11 cellular contexts compared by ENCODE assay signal in genomic region chr11:10326080-10326964, GRCh38. TPM values are rescaled to one million over a fixed set of nuclear protein-coding genes. Genes with fewer than 3 reads are reported as not detected.
DNase-seq lines count a peak whose midpoint lies in the region; ATAC-seq, FAIRE-seq and TF ChIP-seq lines count a peak whose summit lies in the region.
"Had no signal": no experiment of that assay in that cellular context is flagged by ENCODE, and none has a peak within 500 bp of the region (broad histone marks: within the 10 kb centered on the region; RNA-seq: fewer than 3 reads in every experiment).

No MANE protein-coding gene starts in this region.

- FAIRE-seq in pancreas (lab: Jason Lieb, UNC) (no peak), H54 (lab: Jason Lieb, UNC) (no peak)
- FAIRE-seq: RCC 7860 had no signal

- H2AFZ ChIP-seq in PC-3 (ENCODE audit: low read length) = no peak overlapping the region

- H3K9ac ChIP-seq in PC-3 (ENCODE audit: low read length) = no peak overlapping the region

- H3K4me3 ChIP-seq in AG10803 (ENCODE audit: low read length) (no peak overlapping the region), PC-3 (ENCODE audit: low read length) (no peak overlapping the region), pancreas (no peak overlapping the region)

- H3K27me3 Mint-ChIP-seq in T-helper 17 cell = peaks cover 36% of the 10 kb centered on the region
- H3K27me3 Mint-ChIP-seq: activated naive CD8-positive, alpha-beta T cell had no signal

- peaks cover 67% of the 10 kb centered on the region for H3K4me1 ChIP-seq in PC-3 (ENCODE audit: insufficient read depth, low read length)
- H3K4me1 ChIP-seq in pancreas = peaks cover 25 to 48% (median 40%) of the 10 kb centered on the region in 3 donors

- H3K36me3 Mint-ChIP-seq in T-helper 17 cell (ENCODE audit: low read depth) = no peaks in the 10 kb centered on the region
- H3K36me3 Mint-ChIP-seq: activated naive CD8-positive, alpha-beta T cell had no signal

- H3K27ac ChIP-seq in PC-3 (ENCODE audit: low read length) (peak overlapping the region; percentile 22), pancreas (peak overlapping the region; percentile 6 to 64 (median 38))

- H4K20me1 ChIP-seq in PC-3 (ENCODE audit: low read length) = no peaks in the 10 kb centered on the region

- no peak overlapping the region for H3K4me3 Mint-ChIP-seq in T-helper 17 cell
- H3K4me3 Mint-ChIP-seq: activated CD4-positive, alpha-beta T cell treated with anti-CD3 and anti-CD28 coated beads for 36 hours; activated naive CD8-positive, alpha-beta T cell had no signal

- H3K4me2 ChIP-seq in PC-3 (ENCODE audit: low read length) = no peak overlapping the region

- no peak for TF ChIP-seq POLR2A in H54 (IDR thresholded peaks at IDR 0.05; ENCODE audit: low read depth, low read length)

- H3K9me3 ChIP-seq in PC-3 (ENCODE audit: low read length) (no peaks in the 10 kb centered on the region), pancreas (no peaks in the 10 kb centered on the region), T-helper 17 cell (ENCODE audit: control insufficient read depth, low read length, poor library complexity, severe bottlenecking) (no peaks in the 10 kb centered on the region)

- H3K79me2 ChIP-seq in PC-3 (ENCODE audit: low read length) = no peaks in the 10 kb centered on the region

- DNase-seq in AG10803 (ENCODE audit: low read depth) (peak; percentile 64), PC-3 (peak; percentile 31), globus pallidus (ENCODE audit: low spot score) (peak; percentile 33), pancreas (peak; percentile 61 to 83 (median 73)), H54 (ENCODE audit: insufficient read length, low spot score) (no peak), T-helper 17 cell (no peak)
- DNase-seq: activated CD4-positive, alpha-beta T cell treated with anti-CD3 and anti-CD28 coated beads for 36 hours had no signal

- H3K27me3 ChIP-seq in PC-3 (ENCODE audit: low read length) (no peaks in the 10 kb centered on the region), pancreas (no peaks in the 10 kb centered on the region)

- CTCF ChIA-PET in PC-3 (lab: Charles Lee) = interaction anchor here (0.5 to 0.7 kb wide), 3 partner anchors 17 to 304 kb away, joined by 3 to 6 read pairs (median 4); no protein-coding TSS in a partner anchor

- no peak for TF ChIP-seq CTCF in AG10803 (conservative IDR thresholded peaks at IDR 0.05; ENCODE audit: low read length)
- TF ChIP-seq CTCF in PC-3 (conservative IDR thresholded peaks at IDR 0.05; ENCODE audit: low read depth, low read length) = no peak
- no peak for TF ChIP-seq CTCF in pancreas (IDR thresholded peaks at IDR 0.05)

- intact Hi-C loops in PC-3 (cut with micrococcal nuclease) (no loop called here), pancreas (cut with DNase I) (loop anchor here in 1 of 3 donors (10.0 kb wide), 1 partner anchor 572 kb away; no protein-coding TSS in a partner anchor)

- H3F3A ChIP-seq in PC-3 (ENCODE audit: low read length, unreplicated experiment) = peaks cover 3% of the 10 kb centered on the region

- 5 to 11% methylated on average over 2 of the region's 2 CpGs for WGBS in pancreas, 2 donors

- peaks cover 3% of the 10 kb centered on the region for H3K4me1 Mint-ChIP-seq in T-helper 17 cell

- peak; percentile 8; the same call in 1 of the 2 replicates for ATAC-seq in PC-3
- ATAC-seq in pancreas = peak; percentile 74 to 84 (median 80)
- no peak for ATAC-seq in GM21515 (IDR thresholded peaks at IDR 0.05; ENCODE audit: unreplicated experiment)
- no peak for ATAC-seq in T-helper 17 cell
- ATAC-seq in GM19328 (IDR thresholded peaks at IDR 0.05; ENCODE audit: unreplicated experiment) = no peak
- ATAC-seq: activated CD4-positive, alpha-beta T cell treated with anti-CD3 and anti-CD28 coated beads for 36 hours had no signal

- BruUV-seq in PC-3 (replicated peaks; lab: Mats Ljungman, UMichigan) = no TSS peak

- H3K9me2 ChIP-seq in PC-3 (replicated peaks; ENCODE audit: low read length) = no peaks in the 10 kb centered on the region

- H3K27ac Mint-ChIP-seq in T-helper 17 cell = no peak overlapping the region
- H3K27ac Mint-ChIP-seq: activated CD4-positive, alpha-beta T cell treated with anti-CD3 and anti-CD28 coated beads for 36 hours; activated naive CD8-positive, alpha-beta T cell had no signal

- no peaks in the 10 kb centered on the region for H3K36me3 ChIP-seq in PC-3 (ENCODE audit: low read depth, low read length)
- H3K36me3 ChIP-seq in pancreas = no peaks in the 10 kb centered on the region

- POLR2A ChIA-PET in PC-3 (lab: Charles Lee; ENCODE audit: unreplicated experiment) = no interaction called here

RNA-seq across cellular contexts. Expression of gene ADM, which starts 21.4 kb away (rescaled TPM):
- total RNA-seq in PC-3 (2014; rRNA removed) = 68.0 and 82.5 TPM in 2 replicates
- total RNA-seq in pancreas = 1 to 10 TPM; 4.1 to 8.4 (median 7.0) TPM
- 10 to 100 TPM; 10.8 to 20.0 TPM for polyA plus RNA-seq in pancreas
- 1 to 10 TPM in 1 of 2 donors, under 1 TPM in 1; 0.68 to 2.0 TPM for total RNA-seq in T-helper 17 cell

RNA-seq across cellular contexts. Expression of gene SBF2, which starts 32.3 kb away (rescaled TPM):
- total RNA-seq in PC-3 (2014; rRNA removed) = 30.3 and 31.3 TPM in 2 replicates
- total RNA-seq in pancreas = 10 to 100 TPM in 3 of 6 donors, 1 to 10 TPM in 3; 7.8 to 21.8 (median 10.3) TPM
- polyA plus RNA-seq in pancreas = 10 to 100 TPM in 1 of 2 donors, 1 to 10 TPM in 1; 4.6 to 11.2 TPM
- 10 to 100 TPM; 15.5 to 23.1 TPM for total RNA-seq in T-helper 17 cell

Comparison
In these comparisons a context has a peak if more than half of its experiments do, and no peak if none do; other contexts are left out.
1. DNase-seq: peak in AG10803 (single experiment), PC-3 (single experiment), globus pallidus (single experiment) and pancreas (6 of 6); none in H54 (single experiment) and T-helper 17 cell (0 of 3).
2. ATAC-seq: peak in PC-3 (single experiment) and pancreas (4 of 4); none in GM21515 (single experiment), T-helper 17 cell (single experiment) and GM19328 (single experiment).